ENCODE assay signal across 11 cellular contexts in genomic region chr2:43459455-43459854, GRCh38.
A peak's percentile ranks its signal among the peaks of the same experiment; 100 is the strongest.
DNase-seq lines count a peak whose midpoint lies in the region; ATAC-seq, FAIRE-seq and TF ChIP-seq lines count a peak whose summit lies in the region.
"Had no signal": no experiment of that assay in that cellular context is flagged by ENCODE, and none has a peak within 500 bp of the region (broad histone marks: within the 10 kb centered on the region; RNA-seq: fewer than 3 reads in every experiment).

No MANE protein-coding gene starts in this region.

- no peak for TF ChIP-seq POLR2A in GM12891 (IDR thresholded peaks at IDR 0.05; ENCODE audit: low read depth, low read length)

- H2AFZ ChIP-seq in PC-3 (ENCODE audit: low read length), result no peak overlapping the region

- H3F3A ChIP-seq in PC-3 (ENCODE audit: low read length, unreplicated experiment), result no peaks in the 10 kb centered on the region

- intact Hi-C loops in PC-3 (cut with micrococcal nuclease), result no loop called here

- H3K9ac ChIP-seq in PC-3 (ENCODE audit: low read length) (no peak overlapping the region), skeletal muscle tissue (ENCODE audit: low read depth in 1 of 3, low read length in 3 of 3) (no peak overlapping the region)

- H3K36me3 ChIP-seq in PC-3 (ENCODE audit: low read depth, low read length), result no peaks in the 10 kb centered on the region
- H3K36me3 ChIP-seq in skeletal muscle tissue (ENCODE audit: control insufficient read depth in 3 of 3, insufficient read depth in 3 of 3, low read length in 3 of 3), result no peaks in the 10 kb centered on the region

- no peaks in the 10 kb centered on the region for H3K27me3 ChIP-seq in PC-3 (ENCODE audit: low read length)
- H3K27me3 ChIP-seq in skeletal muscle tissue (ENCODE audit: control insufficient read depth in 3 of 3, insufficient read depth in 3 of 3, low read length in 3 of 3), result no peaks in the 10 kb centered on the region

- H4K20me1 ChIP-seq in PC-3 (ENCODE audit: low read length), result no peaks in the 10 kb centered on the region

- peak overlapping the region; percentile 39 for H3K4me2 ChIP-seq in PC-3 (ENCODE audit: low read length)

- POLR2A ChIA-PET in PC-3 (lab: Charles Lee; ENCODE audit: unreplicated experiment), result no interaction called here

- peaks cover 72% of the 10 kb centered on the region for H3K4me1 ChIP-seq in PC-3 (ENCODE audit: insufficient read depth, low read length)
- H3K4me1 ChIP-seq in skeletal muscle tissue (ENCODE audit: control insufficient read depth in 3 of 3, insufficient read depth in 3 of 3, low read length in 3 of 3), result peaks cover 22 to 52% (median 40%) of the 10 kb centered on the region in 3 donors

- no peak for TF ChIP-seq CTCF in PC-3 (conservative IDR thresholded peaks at IDR 0.05; ENCODE audit: low read depth, low read length)

- CTCF ChIA-PET in PC-3 (lab: Charles Lee), result no interaction called here

- BruUV-seq in PC-3 (replicated peaks; lab: Mats Ljungman, UMichigan), result no TSS peak

- peak overlapping the region; percentile 50 for H3K27ac ChIP-seq in PC-3 (ENCODE audit: low read length)
- peak overlapping the region; percentile 39 for H3K27ac ChIP-seq in skeletal muscle tissue (ENCODE audit: low read depth, low read length)

- H3K79me2 ChIP-seq in PC-3 (ENCODE audit: low read length), result no peaks in the 10 kb centered on the region

- H3K4me3 ChIP-seq in PC-3 (ENCODE audit: low read length) (no peak overlapping the region), skeletal muscle tissue (ENCODE audit: low read length in 3 of 3) (no peak overlapping the region)

- FAIRE-seq in GM12891 (lab: Jason Lieb, UNC), result peak; percentile 5

- no peaks in the 10 kb centered on the region for H3K9me2 ChIP-seq in PC-3 (replicated peaks; ENCODE audit: low read length)

- no peak for DNase-seq in GM12891 (ENCODE audit: insufficient read length, low spot score)
- DNase-seq in PC-3, result peak; percentile 88
- DNase-seq in fibroblast of gingiva (ENCODE audit: low read depth), result peak; percentile 60
- no peak for DNase-seq in NCI-H1092 treated with DMSO at 0.1 percent for 48 hours (lab: John Stamatoyannopoulos, UW)
- no peak for DNase-seq in pons (ENCODE audit: low spot score)
- DNase-seq in NCI-H526 (lab: John Stamatoyannopoulos, UW), result no peak
- DNase-seq in activated CD8-positive, alpha-beta memory T cell treated with anti-CD3 and anti-CD28 coated beads for 24 hours, result no peak
- DNase-seq: activated CD4-positive, alpha-beta T cell treated with anti-CD3 and anti-CD28 coated beads for 1 hour; stimulated activated CD4-positive, alpha-beta T cell treated with anti-CD3 and anti-CD28 coated beads, Interleukin-2, amount 100 ng/mL, for 48 hours; substantia nigra had no signal

- no peaks in the 10 kb centered on the region for H3K9me3 ChIP-seq in PC-3 (ENCODE audit: low read length)
- H3K9me3 ChIP-seq in skeletal muscle tissue (ENCODE audit: control insufficient read depth in 3 of 3, low read length in 3 of 3), result no peaks in the 10 kb centered on the region

- ATAC-seq in PC-3, result peak; percentile 80

TF ChIP-seq in GM12891, 5 proteins besides CTCF, POLR2A, EP300 and RAD21:
- TF ChIP-seq POU2F2 (IDR thresholded peaks at IDR 0.05; ENCODE audit: low read depth, low read length) (no peak), POLR2AphosphoS5 (IDR thresholded peaks at IDR 0.05; ENCODE audit: low read depth, low read length) (no peak), SPI1 (IDR thresholded peaks at IDR 0.05; ENCODE audit: low read depth, low read length) (no peak), TAF1 (IDR thresholded peaks at IDR 0.05; ENCODE audit: low read depth, low read length) (no peak), PAX5 (IDR thresholded peaks at IDR 0.05; ENCODE audit: insufficient read depth, low read length, severe bottlenecking) (no peak)

Comparison
In these comparisons a context has a peak if more than half of its experiments do, and no peak if none do; other contexts are left out.
1. DNase-seq: peak in PC-3 (single experiment) and fibroblast of gingiva (single experiment); none in GM12891 (single experiment), NCI-H1092 treated with DMSO at 0.1 percent for 48 hours (single experiment), pons (single experiment), NCI-H526 (0 of 2) and activated CD8-positive, alpha-beta memory T cell treated with anti-CD3 and anti-CD28 coated beads for 24 hours (single experiment).